ENCODE assay signal across 8 cellular contexts in the genomic region with DNA sequence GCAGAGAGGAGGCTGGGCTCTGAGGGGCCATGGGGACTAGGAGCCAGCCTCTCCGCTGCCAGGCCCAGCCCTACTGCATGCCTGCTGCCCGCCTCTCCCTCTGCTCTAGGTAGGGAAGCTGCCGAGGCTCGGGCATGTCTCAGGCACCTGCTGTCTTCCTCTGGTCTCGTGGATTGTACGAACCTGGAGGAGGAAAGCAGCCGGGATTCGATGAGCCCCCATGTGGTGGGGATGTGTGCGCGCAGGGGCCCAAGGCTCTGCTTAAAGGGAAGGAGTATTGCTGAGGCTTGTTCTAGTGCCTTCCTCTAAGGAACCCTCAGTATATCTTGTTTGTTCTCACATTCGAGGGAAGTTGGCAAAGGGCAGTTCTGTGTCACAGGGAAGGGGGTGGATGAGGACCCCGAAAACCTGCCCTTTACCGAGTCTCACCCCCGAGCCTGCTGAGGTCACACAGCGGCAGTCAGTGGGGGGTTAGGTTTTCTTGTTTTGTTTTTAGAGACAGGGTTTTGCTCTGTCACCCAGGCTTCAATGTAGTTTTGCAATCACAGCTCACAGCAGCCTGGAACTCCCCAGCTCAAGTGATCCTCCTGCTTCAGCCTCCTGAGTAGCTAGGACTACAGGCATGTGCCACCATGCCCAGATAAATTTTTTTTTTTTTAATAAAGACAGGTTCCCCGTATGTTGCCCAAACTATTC. TPM values are rescaled to one million over a fixed set of nuclear protein-coding genes. Genes with fewer than 3 reads are reported as not detected.
A peak's percentile ranks its signal among the peaks of the same experiment; 100 is the strongest.
DNase-seq lines count a peak whose midpoint lies in the region; ATAC-seq and TF ChIP-seq lines count a peak whose summit lies in the region.
"Had no signal": no experiment of that assay in that cellular context is flagged by ENCODE, and none has a peak within 500 bp of the region (broad histone marks: within the 10 kb centered on the region; RNA-seq: fewer than 3 reads in every experiment).

No MANE protein-coding gene starts in this region.

- no peaks in the 10 kb centered on the region for H3K27me3 ChIP-seq in endodermal cell (ENCODE audit: control insufficient read depth, insufficient read depth, low read length, poor library complexity, severe bottlenecking)

- no peaks in the 10 kb centered on the region for H3K36me3 ChIP-seq in endodermal cell (ENCODE audit: control insufficient read depth, insufficient read depth, low read length)

- H3K36me3 Mint-ChIP-seq in endodermal cell (ENCODE audit: low read depth) (no peaks in the 10 kb centered on the region), progenitor cell of endocrine pancreas (ENCODE audit: insufficient read depth) (no peaks in the 10 kb centered on the region)

- H3K4me3 ChIP-seq in GM12875 (ENCODE audit: low read depth, low read length) (no peak overlapping the region), endodermal cell (ENCODE audit: low read length) (no peak overlapping the region)

- H3K9me3 Mint-ChIP-seq in endodermal cell (no peaks in the 10 kb centered on the region), progenitor cell of endocrine pancreas (ENCODE audit: low read depth) (no peaks in the 10 kb centered on the region)
- H3K9me3 Mint-ChIP-seq: T-helper 1 cell treated with Interleukin-12 subunit alpha and Interleukin-12 subunit beta and Interleukin-4 antibody, amounts not matched to agents 30 μg/mL and 1 μg/mL, for 36 hours had no signal

- H3K4me1 ChIP-seq in endodermal cell (ENCODE audit: control insufficient read depth, insufficient read depth, low read length): no peaks in the 10 kb centered on the region

- H3K9ac ChIP-seq in endodermal cell (ENCODE audit: extremely low read depth, low read length, poor library complexity, severe bottlenecking): no peak overlapping the region

- ATAC-seq in HG03571 (IDR thresholded peaks at IDR 0.05; ENCODE audit: unreplicated experiment) (no peak), HG02840 (IDR thresholded peaks at IDR 0.05; ENCODE audit: low FRiP score, unreplicated experiment) (no peak)

- H3K4me1 Mint-ChIP-seq in endodermal cell (peaks cover 26% of the 10 kb centered on the region), progenitor cell of endocrine pancreas (ENCODE audit: low read depth) (peaks cover 23% of the 10 kb centered on the region)

- H3K27ac Mint-ChIP-seq in endodermal cell (no peak overlapping the region), progenitor cell of endocrine pancreas (peak overlapping the region; percentile 47)
- H3K27ac Mint-ChIP-seq: T-helper 1 cell treated with Interleukin-12 subunit alpha and Interleukin-12 subunit beta and Interleukin-4 antibody, amounts not matched to agents 30 μg/mL and 1 μg/mL, for 36 hours had no signal

- H3K27me3 Mint-ChIP-seq in endodermal cell (ENCODE audit: insufficient read depth): no peaks in the 10 kb centered on the region
- peaks cover 35% of the 10 kb centered on the region for H3K27me3 Mint-ChIP-seq in progenitor cell of endocrine pancreas

- TF ChIP-seq CTCF in GM12875 (IDR thresholded peaks at IDR 0.05; ENCODE audit: borderline replicate concordance, insufficient read depth, low read depth, low read length) (peak; percentile 32; the same call in 1 of the 2 replicates), endodermal cell (conservative IDR thresholded peaks at IDR 0.05) (peak; percentile 78), progenitor cell of endocrine pancreas (IDR thresholded peaks at IDR 0.05; ENCODE audit: unreplicated experiment) (peak; percentile 57)

- DNase-seq in NCI-H524 (lab: John Stamatoyannopoulos, UW) (peak; percentile 30 to 71), endodermal cell (peak; percentile 92), progenitor cell of endocrine pancreas (ENCODE audit: low spot score, unreplicated experiment) (no peak), NCI-H187 treated with DMSO at 0.1 percent for 48 hours (lab: John Stamatoyannopoulos, UW) (no peak)

- H3K9me3 ChIP-seq in endodermal cell (ENCODE audit: control insufficient read depth, low read length): no peaks in the 10 kb centered on the region

- no peak overlapping the region for H3K27ac ChIP-seq in endodermal cell (ENCODE audit: low read depth, low read length)

- WGBS in endodermal cell (ENCODE audit: insufficient coverage in 1 of 2, insufficient read length in 1 of 2), 2 experiments: 51 to 52% methylated on average over 2 to 16 of the region's 16 CpGs

- no peak overlapping the region for H3K4me3 Mint-ChIP-seq in endodermal cell
- no peak overlapping the region for H3K4me3 Mint-ChIP-seq in progenitor cell of endocrine pancreas (ENCODE audit: low read depth)
- H3K4me3 Mint-ChIP-seq: T-helper 1 cell treated with Interleukin-12 subunit alpha and Interleukin-12 subunit beta and Interleukin-4 antibody, amounts not matched to agents 30 μg/mL and 1 μg/mL, for 36 hours had no signal

RNA-seq across cellular contexts. Expression of a gene that starts 21.3 kb away (rescaled TPM):
- total RNA-seq in endodermal cell (1 to 10 TPM; 5.6 to 8.7 TPM), progenitor cell of endocrine pancreas (8.7 and 9.3 TPM in 2 replicates)
- polyA plus RNA-seq in endodermal cell (2013, experiment 1 of 2): 6.4 TPM
- polyA plus RNA-seq in endodermal cell (2013, experiment 2 of 2): 5.5 TPM

RNA-seq across cellular contexts. Expression of a gene that starts 51.0 kb away (rescaled TPM):
- total RNA-seq in endodermal cell (10 to 100 TPM; 30.3 to 61.7 TPM), progenitor cell of endocrine pancreas (117 and 128 TPM in 2 replicates)
- polyA plus RNA-seq in endodermal cell (2013, experiment 1 of 2): 16.6 TPM
- 14.9 TPM for polyA plus RNA-seq in endodermal cell (2013, experiment 2 of 2)

Comparison
In these comparisons a context has a peak if more than half of its experiments do, and no peak if none do; other contexts are left out.
1. DNase-seq: peak in NCI-H524 (2 of 2) and endodermal cell (single experiment); none in progenitor cell of endocrine pancreas (single experiment) and NCI-H187 treated with DMSO at 0.1 percent for 48 hours (single experiment).
2. Peak in every context shown above with its lines, with median percentiles within 50 percentile points of each other: CTCF ChIP-seq.